6 cellular contexts compared by ENCODE assay signal in genomic region chr7:105697169-105697568, GRCh38.
DNase-seq lines count a peak whose midpoint lies in the region; ATAC-seq, FAIRE-seq and TF ChIP-seq lines count a peak whose summit lies in the region.
"Not testable (repeated sequence)": the region's sequence is repeated elsewhere in the genome, so short reads cannot be mapped to it uniquely, and the experiment has no call there.

No MANE protein-coding gene starts in this region.

- H2BK12ac ChIP-seq in H1 (ENCODE audit: low read depth, low read length): not testable (repeated sequence)

- peaks cover 13% of the 10 kb centered on the region; the same call in 2 of the 3 replicates for H3K36me3 Mint-ChIP-seq in GM23338 (ENCODE audit: low read depth)

- peak overlapping the region; percentile 93 for H3K27ac Mint-ChIP-seq in GM23338

- H3K79me1 ChIP-seq in H1 (ENCODE audit: low read depth, low read length): not testable (repeated sequence)

- not testable (repeated sequence) for H2AK5ac ChIP-seq in H1 (ENCODE audit: low read depth, low read length)

- not testable (repeated sequence) for H4K91ac ChIP-seq in H1 (replicated peaks; ENCODE audit: insufficient read length, low read length)

- FAIRE-seq in H1 (lab: Jason Lieb, UNC): not testable (repeated sequence)

- not testable (repeated sequence) for H3K9me2 ChIP-seq in GM23338 (ENCODE audit: insufficient read depth)

- not testable (repeated sequence) for H2AFZ ChIP-seq in GM23338; H1 (ENCODE audit: low read length)

- H3F3A ChIP-seq in GM23338 (replicated peaks; ENCODE audit: low read depth): peaks cover 16% of the 10 kb centered on the region

- intact Hi-C loops in A673 (cut with micrococcal nuclease; ENCODE audit: unreplicated experiment): not testable (repeated sequence)

- H3K56ac ChIP-seq in H1 (replicated peaks; ENCODE audit: insufficient read length, low read depth, low read length): not testable (repeated sequence)

- not testable (repeated sequence) for H3K36me3 ChIP-seq in A673 (ENCODE audit: insufficient read depth, low read length, poor library complexity, severe bottlenecking); GM23338 (ENCODE audit: insufficient read depth); HUES48 (ENCODE audit: control insufficient read depth, insufficient read depth, low read length); HUES64 (ENCODE audit: insufficient read depth, low read length); H1 (ENCODE audit: control insufficient read depth in 2 of 4, insufficient read depth in 4 of 4, low read length in 3 of 4); iPS-20b (ENCODE audit: insufficient read depth, low read depth, low read length)

- TF ChIP-seq CTCF in A673 (conservative IDR thresholded peaks at IDR 0.05; ENCODE audit: low read depth, low read length); GM23338 (conservative IDR thresholded peaks at IDR 0.05; ENCODE audit: low read depth in 2 of 2); H1 (IDR thresholded peaks at IDR 0.05; ENCODE audit: control extremely low read depth in 1 of 3, insufficient read depth in 1 of 3, low read depth in 1 of 3, low read length in 3 of 3): not testable (repeated sequence)

- peaks cover 13% of the 10 kb centered on the region for H3K27me3 Mint-ChIP-seq in GM23338 (ENCODE audit: insufficient read depth, low read depth, poor library complexity)

- not testable (repeated sequence) for H3K9me3 ChIP-seq in A673 (ENCODE audit: low read depth, low read length, poor library complexity, severe bottlenecking); HUES48 (ENCODE audit: control insufficient read depth, insufficient read depth, low read length); HUES64 (ENCODE audit: insufficient read depth, low read depth, low read length); H1 (ENCODE audit: insufficient read depth in 2 of 2, low read depth in 1 of 2, low read length in 1 of 2); iPS-20b (ENCODE audit: insufficient read depth, low read depth, low read length)

- not testable (repeated sequence) for H3K14ac ChIP-seq in H1 (ENCODE audit: insufficient read length)

- peak; percentile 25; the same call in 2 of the 3 replicates for ATAC-seq in GM23338

- peak overlapping the region; percentile 50 for H3K4me3 Mint-ChIP-seq in GM23338

- H3K23me2 ChIP-seq in H1 (ENCODE audit: low read depth, low read length): not testable (repeated sequence)

- not testable (repeated sequence) for H4K5ac ChIP-seq in H1 (ENCODE audit: insufficient read length, low read depth, low read length)

- H3K27me3 ChIP-seq in A673 (replicated peaks; ENCODE audit: insufficient read depth, low read depth, low read length, poor library complexity); GM23338 (ENCODE audit: insufficient read depth); HUES48 (ENCODE audit: control insufficient read depth, insufficient read depth, low read length); HUES64 (ENCODE audit: insufficient read depth, low read length); H1 (replicated peaks in 1 of 4; ENCODE audit: control insufficient read depth in 3 of 4, extremely low read depth in 1 of 4, insufficient read depth in 3 of 4, low read length in 3 of 4); iPS-20b (ENCODE audit: insufficient read depth, low read length): not testable (repeated sequence)

- not testable (repeated sequence) for H3K4ac ChIP-seq in H1 (replicated peaks; ENCODE audit: insufficient read length, low read depth, low read length)

- 10% methylated on average over 11 of the region's 11 CpGs for WGBS in HUES64
- 11% methylated on average over 11 of the region's 11 CpGs; no CpG with 5 or more reads in 1 of the 2 experiments for WGBS in H1 (ENCODE audit: extremely low coverage in 1 of 2, insufficient coverage in 1 of 2, insufficient read length in 1 of 2, insufficient replicate concordance in 2 of 2, low coverage in 1 of 2, low lambda C conversion rate in 2 of 2, missing lambda C conversion rate in 1 of 2), 2 experiments

- not testable (repeated sequence) for TF ChIP-seq EP300 in H1 (IDR thresholded peaks at IDR 0.05; ENCODE audit: borderline replicate concordance in 1 of 2, low read depth in 2 of 2, low read length in 2 of 2)

- not testable (repeated sequence) for TF ChIP-seq RAD21 in H1 (IDR thresholded peaks at IDR 0.05 in 1 of 2, conservative IDR thresholded peaks at IDR 0.05 in 1 of 2; ENCODE audit: low read depth in 2 of 2, low read length in 2 of 2)

- H3K4me3 ChIP-seq in A673 (ENCODE audit: low read depth, low read length, poor library complexity, severe bottlenecking); HUES48 (ENCODE audit: low read depth, low read length): not testable (repeated sequence)
- H3K4me3 ChIP-seq in GM23338 (peak overlapping the region; percentile 12), HUES64 (ENCODE audit: low read length) (peak overlapping the region; percentile 28; the same call in 1 of the 2 replicates), H1 (ENCODE audit: extremely low read depth in 1 of 4, insufficient read depth in 2 of 4, low read depth in 3 of 4, low read length in 4 of 4) (peak overlapping the region in 1 of 4 experiments; percentile 6; a peak in 1 of 8 replicates), iPS-20b (ENCODE audit: low read length) (peak overlapping the region; percentile 10; the same call in 1 of the 2 replicates)

- CTCF ChIA-PET in A673 (lab: Charles Lee): not testable (repeated sequence)
- CTCF ChIA-PET in H1 (lab: Charles Lee; ENCODE audit: partially characterized antibody): interaction anchor here (1.6 to 3.4 kb wide), 3 partner anchors 10 to 64 kb away, joined by 3 to 10 read pairs (median 6); no protein-coding TSS in a partner anchor

- H2BK20ac ChIP-seq in H1 (ENCODE audit: low read length): not testable (repeated sequence)

- H3K4me2 ChIP-seq in GM23338 (peak overlapping the region; percentile 69), H1 (ENCODE audit: insufficient read depth in 1 of 2, low read depth in 2 of 2, low read length in 2 of 2) (peak overlapping the region; percentile 30 to 55; a peak in 3 of 4 replicates)

- H3K27ac ChIP-seq in A673 (ENCODE audit: low read depth, low read length, poor library complexity, severe bottlenecking): peak overlapping the region; percentile 52
- peak overlapping the region; percentile 98 for H3K27ac ChIP-seq in GM23338 (ENCODE audit: low read depth)
- H3K27ac ChIP-seq in HUES48 (ENCODE audit: low read depth, low read length): peak overlapping the region; percentile 78
- H3K27ac ChIP-seq in HUES64 (ENCODE audit: low read depth, low read length): peak overlapping the region; percentile 81; the same call in 1 of the 2 replicates
- peak overlapping the region; percentile 21; the same call in 1 of the 2 replicates for H3K27ac ChIP-seq in H1 (ENCODE audit: low read depth, low read length)
- peak overlapping the region; percentile 56 for H3K27ac ChIP-seq in iPS-20b (ENCODE audit: low read length)

- peaks cover 21% of the 10 kb centered on the region for H3K4me1 ChIP-seq in A673 (ENCODE audit: insufficient read depth, low read length, poor library complexity, severe bottlenecking)
- H3K4me1 ChIP-seq in GM23338 (ENCODE audit: insufficient read depth): peaks cover 60% of the 10 kb centered on the region
- peaks cover 39% of the 10 kb centered on the region for H3K4me1 ChIP-seq in HUES48 (ENCODE audit: control insufficient read depth, insufficient read depth, low read length)
- peaks cover 39% of the 10 kb centered on the region for H3K4me1 ChIP-seq in HUES64 (ENCODE audit: insufficient read depth, low read length)
- H3K4me1 ChIP-seq in H1 (replicated peaks in 1 of 4; ENCODE audit: control insufficient read depth in 3 of 4, insufficient read depth in 4 of 4, low read length in 3 of 4): peaks cover 14 to 25% (median 18%) of the 10 kb centered on the region in 4 experiments
- peaks cover 27% of the 10 kb centered on the region; the same call in 1 of the 2 replicates for H3K4me1 ChIP-seq in iPS-20b (ENCODE audit: insufficient read depth, low read length)

- TF ChIP-seq POLR2A in H1 (IDR thresholded peaks at IDR 0.05; ENCODE audit: control extremely low read depth in 1 of 2, low read depth in 2 of 2, low read length in 2 of 2): not testable (repeated sequence)

- H2BK15ac ChIP-seq in H1 (ENCODE audit: low read length): not testable (repeated sequence)

- not testable (repeated sequence) for H3K9ac ChIP-seq in HUES48 (ENCODE audit: low read depth, low read length); HUES64 (ENCODE audit: low read depth, low read length)
- H3K9ac ChIP-seq in H1 (replicated peaks in 1 of 4; ENCODE audit: extremely low read depth in 1 of 4, low read depth in 3 of 4, low read length in 3 of 4) (peak overlapping the region in 1 of 4 experiments; percentile 15; a peak in 1 of 7 replicates), iPS-20b (ENCODE audit: low read depth, low read length) (peak overlapping the region; percentile 7; the same call in 1 of the 2 replicates)

- not testable (repeated sequence) for H3K23ac ChIP-seq in H1 (ENCODE audit: insufficient read length)

- H3K4me1 Mint-ChIP-seq in GM23338: peaks cover 61% of the 10 kb centered on the region

- not testable (repeated sequence) for H3K9me3 Mint-ChIP-seq in GM23338

- H2BK5ac ChIP-seq in H1 (ENCODE audit: low read depth, low read length): not testable (repeated sequence)

- BruUV-seq in A673 (replicated peaks; lab: Mats Ljungman, UMichigan): not testable (repeated sequence)

- DNase-seq in A673 (ENCODE audit: low spot score); GM23338 (ENCODE audit: low spot score); H1 (ENCODE audit: low read depth in 1 of 2, low spot score in 2 of 2): not testable (repeated sequence)

- not testable (repeated sequence) for H4K8ac ChIP-seq in H1 (ENCODE audit: extremely low read depth, insufficient read depth, low read length)

- not testable (repeated sequence) for H3K18ac ChIP-seq in H1 (ENCODE audit: extremely low read depth, low read length)

- H2BK120ac ChIP-seq in H1 (replicated peaks; ENCODE audit: low read depth, low read length): not testable (repeated sequence)

- not testable (repeated sequence) for H3K79me2 ChIP-seq in GM23338 (replicated peaks; ENCODE audit: insufficient read depth); H1 (ENCODE audit: control insufficient read depth in 1 of 2, insufficient read depth in 2 of 2, low read length in 2 of 2)

- POLR2A ChIA-PET in A673 (lab: Charles Lee; ENCODE audit: low non-redundant PET): not testable (repeated sequence)
- POLR2A ChIA-PET in H1 (lab: Charles Lee; ENCODE audit: partially characterized antibody): interaction anchor here (1.4 kb wide), 1 partner anchor 57 kb away, joined by 4 read pairs; no protein-coding TSS in a partner anchor

- H4K20me1 ChIP-seq in GM23338 (replicated peaks; ENCODE audit: insufficient read depth); H1 (replicated peaks in 1 of 2; ENCODE audit: control insufficient read depth in 1 of 2, insufficient read depth in 2 of 2, low read length in 2 of 2): not testable (repeated sequence)

Comparison
In these comparisons a context has a peak if more than half of its experiments do, and no peak if none do; other contexts are left out.
1. H3K27ac ChIP-seq: peak in every context shown above with its lines; median percentile 98 in GM23338; 81 in HUES64; 78 in HUES48; 56 in iPS-20b; 52 in A673; 21 in H1.